ENCODE assay signal across 9 cellular contexts in the genomic region with DNA sequence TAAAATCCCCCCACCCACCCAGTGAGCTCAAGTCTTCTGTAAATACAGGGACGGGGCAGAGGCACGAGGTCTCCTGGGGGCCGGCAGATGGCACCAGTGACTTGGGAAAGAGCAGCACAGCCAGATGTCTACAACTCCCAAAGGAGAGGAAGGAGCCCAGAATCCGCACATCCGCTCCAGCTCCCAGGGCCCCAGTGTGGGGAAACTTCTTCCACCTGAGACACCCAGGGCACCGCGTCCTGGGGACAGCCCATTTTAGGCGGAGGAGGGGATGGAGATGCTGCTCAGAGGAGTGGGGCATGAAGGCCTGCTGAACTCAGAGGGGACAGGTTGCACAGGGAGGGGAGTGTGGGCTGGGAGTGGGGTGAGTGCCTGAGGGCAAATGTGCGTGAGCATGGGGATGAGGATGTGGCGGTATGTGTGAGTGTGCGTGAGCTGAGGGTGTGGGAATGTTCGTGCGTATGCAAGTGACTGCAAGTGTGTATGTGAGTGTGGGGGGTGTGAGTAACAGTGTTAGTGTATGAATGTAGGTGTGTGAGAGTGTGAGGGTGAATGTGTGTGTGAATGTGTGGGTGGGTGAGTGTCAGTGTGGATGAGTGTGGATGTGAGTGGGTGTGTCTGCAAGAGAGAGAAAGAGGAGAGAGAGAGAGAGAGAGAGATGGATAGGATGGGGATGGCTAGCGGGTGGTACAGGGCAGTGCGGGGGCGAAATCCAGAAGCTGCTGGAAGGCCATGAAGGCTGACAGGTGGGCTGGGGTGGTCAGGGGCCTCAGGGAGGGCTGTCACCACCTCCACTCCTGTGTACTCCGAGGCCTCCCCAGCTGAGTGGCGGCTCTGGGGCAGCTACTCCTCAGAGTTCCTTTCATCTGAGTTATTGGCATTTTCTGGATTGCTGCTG.
DNase-seq lines count a peak whose midpoint lies in the region; ATAC-seq, FAIRE-seq and TF ChIP-seq lines count a peak whose summit lies in the region.
"Had no signal": no experiment of that assay in that cellular context is flagged by ENCODE, and none has a peak within 500 bp of the region (broad histone marks: within the 10 kb centered on the region; RNA-seq: fewer than 3 reads in every experiment).

No MANE protein-coding gene starts in this region.

- WGBS in gastroesophageal sphincter (ENCODE audit: low coverage in 1 of 2), 2 donors = 68% methylated on average over 11 of the region's 18 CpGs; no CpG with 5 or more reads in 1 of the 2 donors
- 48 to 50% (median 49%) methylated on average over 17 to 18 of the region's 18 CpGs for WGBS in small intestine, 3 donors

- peak in 2 of 4 experiments; percentile 28 to 61 for TF ChIP-seq CTCF in gastroesophageal sphincter (IDR thresholded peaks at IDR 0.05)

- FAIRE-seq in HTR-8/SVneo (lab: Jason Lieb, UNC) = peak; percentile 71
- FAIRE-seq in small intestine (lab: Jason Lieb, UNC) = no peak
- no peak for FAIRE-seq in GM12891 (lab: Jason Lieb, UNC)
- FAIRE-seq: TTC549 had no signal

- H3K36me3 ChIP-seq in gastroesophageal sphincter = no peaks in the 10 kb centered on the region
- no peaks in the 10 kb centered on the region for H3K36me3 ChIP-seq in small intestine (ENCODE audit: control insufficient read depth in 2 of 2, insufficient read depth in 2 of 2, low read length in 2 of 2)

- peak; percentile 31 for ATAC-seq in gastroesophageal sphincter

- H3K4me3 ChIP-seq in gastroesophageal sphincter (no peak overlapping the region), small intestine (ENCODE audit: low read depth in 1 of 2, low read length in 2 of 2) (no peak overlapping the region)

- no peaks in the 10 kb centered on the region for H3K9me3 ChIP-seq in gastroesophageal sphincter
- no peaks in the 10 kb centered on the region for H3K9me3 ChIP-seq in small intestine (ENCODE audit: control insufficient read depth, low read depth)

- TF ChIP-seq EP300 in gastroesophageal sphincter (IDR thresholded peaks at IDR 0.05) = no peak

- DNase-seq in DMS53 treated with DMSO at 0.1 percent for 48 hours (lab: John Stamatoyannopoulos, UW; ENCODE audit: unreplicated experiment) (peak; percentile 65), HTR-8/SVneo (ENCODE audit: insufficient read length, low spot score) (peak; percentile 75), SK-N-DZ (ENCODE audit: low spot score) (peak; percentile 79), small intestine (peak; percentile 31), GM12891 (ENCODE audit: insufficient read length, low spot score) (no peak), putamen (ENCODE audit: low spot score) (no peak)
- no peak for DNase-seq in central memory CD4-positive, alpha-beta T cell

- TF ChIP-seq POLR2A in gastroesophageal sphincter (IDR thresholded peaks at IDR 0.05) (no peak), GM12891 (IDR thresholded peaks at IDR 0.05; ENCODE audit: low read depth, low read length) (no peak)

- H3K27me3 ChIP-seq in gastroesophageal sphincter (peaks cover 5% of the 10 kb centered on the region), small intestine (ENCODE audit: control insufficient read depth in 2 of 2, insufficient read depth in 2 of 2, low read length in 2 of 2) (peaks cover 0 to 3% of the 10 kb centered on the region in 2 donors)

- no peak overlapping the region for H3K27ac ChIP-seq in gastroesophageal sphincter
- H3K27ac ChIP-seq in small intestine (ENCODE audit: low read depth in 1 of 2, low read length in 1 of 2) = no peak overlapping the region

- H3K4me1 ChIP-seq in gastroesophageal sphincter (no peaks in the 10 kb centered on the region), small intestine (ENCODE audit: control insufficient read depth in 2 of 2, insufficient read depth in 1 of 2, low read depth in 1 of 2, low read length in 1 of 2) (no peaks in the 10 kb centered on the region)

TF ChIP-seq in GM12891, 5 proteins besides CTCF, POLR2A, EP300 and RAD21:
- TF ChIP-seq POU2F2 (IDR thresholded peaks at IDR 0.05; ENCODE audit: low read depth, low read length) (no peak), POLR2AphosphoS5 (IDR thresholded peaks at IDR 0.05; ENCODE audit: low read depth, low read length) (no peak), TAF1 (IDR thresholded peaks at IDR 0.05; ENCODE audit: low read depth, low read length) (no peak), SPI1 (IDR thresholded peaks at IDR 0.05; ENCODE audit: low read depth, low read length) (no peak), PAX5 (IDR thresholded peaks at IDR 0.05; ENCODE audit: insufficient read depth, low read length, severe bottlenecking) (no peak)

Comparison
In these comparisons a context has a peak if more than half of its experiments do, and no peak if none do; other contexts are left out.
1. DNase-seq: peak in DMS53 treated with DMSO at 0.1 percent for 48 hours (single experiment), HTR-8/SVneo (single experiment), SK-N-DZ (single experiment) and small intestine (single experiment); none in GM12891 (single experiment), putamen (single experiment) and central memory CD4-positive, alpha-beta T cell (single experiment).